Comparison of ENCODE assay signal across 8 cellular contexts in genomic region chr19:57319869-57320179, GRCh38. TPM values are rescaled to one million over a fixed set of nuclear protein-coding genes. Genes with fewer than 3 reads are reported as not detected.
DNase-seq lines count a peak whose midpoint lies in the region; ATAC-seq, FAIRE-seq and TF ChIP-seq lines count a peak whose summit lies in the region.

No MANE protein-coding gene starts in this region.

- H3K4me3 ChIP-seq in heart right ventricle (peak overlapping the region; percentile 76 to 98 (median 86)), skeletal muscle tissue (ENCODE audit: low read length in 3 of 3) (peak overlapping the region; percentile 84 to 91 (median 88))

- peak overlapping the region; percentile 87 for H3K27ac ChIP-seq in VCaP
- peak overlapping the region in 9 of 10 donors; percentile 84 to 96 (median 92) for H3K27ac ChIP-seq in heart right ventricle
- peak overlapping the region; percentile 91 for H3K27ac ChIP-seq in skeletal muscle tissue (ENCODE audit: low read depth, low read length)

- no peak for TF ChIP-seq CTCF in VCaP (conservative IDR thresholded peaks at IDR 0.05)
- no peak for TF ChIP-seq CTCF in heart right ventricle (IDR thresholded peaks at IDR 0.05)

- 0% methylated on average over 1 of the region's 1 CpG for WGBS in heart right ventricle, 2 donors

- TF ChIP-seq POLR2A in GM12892 (IDR thresholded peaks at IDR 0.05; ENCODE audit: low read depth, low read length): no peak

- FAIRE-seq in GM12892 (lab: Jason Lieb, UNC): no peak

- H3K27me3 ChIP-seq in heart right ventricle: peaks cover 0 to 27% (median 0%) of the 10 kb centered on the region in 7 donors
- no peaks in the 10 kb centered on the region for H3K27me3 ChIP-seq in skeletal muscle tissue (ENCODE audit: control insufficient read depth in 3 of 3, insufficient read depth in 3 of 3, low read length in 3 of 3)

- ATAC-seq in GM19467 (IDR thresholded peaks at IDR 0.05; ENCODE audit: unreplicated experiment) (peak; percentile 20), heart right ventricle (peak; percentile 3 to 40 (median 27))

- intact Hi-C loops in heart right ventricle (cut with DNase I): loop anchor here in 4 of 10 donors (1.0 to 5.0 kb wide), 3 partner anchors 38 to 43 kb away; partner anchors contain the start of genes TRAPPC2B (in 2 of the 4), ZNF460 (in 2 of the 4) and ZNF547 (in 2 of the 4)

- H3K9me3 ChIP-seq in heart right ventricle: peaks cover 0 to 6% (median 0%) of the 10 kb centered on the region in 11 donors
- H3K9me3 ChIP-seq in skeletal muscle tissue (ENCODE audit: control insufficient read depth in 3 of 3, low read length in 3 of 3): no peaks in the 10 kb centered on the region

- H3K4me1 ChIP-seq in heart right ventricle: peaks cover 5 to 34% (median 23%) of the 10 kb centered on the region in 9 donors
- peaks cover 17 to 25% (median 22%) of the 10 kb centered on the region in 3 donors for H3K4me1 ChIP-seq in skeletal muscle tissue (ENCODE audit: control insufficient read depth in 3 of 3, insufficient read depth in 3 of 3, low read length in 3 of 3)

- H3K36me3 ChIP-seq in heart right ventricle (peaks cover 0 to 21% (median 15%) of the 10 kb centered on the region in 9 donors), skeletal muscle tissue (ENCODE audit: control insufficient read depth in 3 of 3, insufficient read depth in 3 of 3, low read length in 3 of 3) (peaks cover 14 to 16% (median 14%) of the 10 kb centered on the region in 3 donors)

- no peak for DNase-seq in heart right ventricle
- no peak for DNase-seq in putamen (ENCODE audit: low spot score)
- DNase-seq in AG20443 (ENCODE audit: low spot score): no peak
- no peak for DNase-seq in GM12892 (ENCODE audit: insufficient read length)
- no peak for DNase-seq in OCI-M2 (lab: John Stamatoyannopoulos, UW; ENCODE audit: unreplicated experiment)

- peak overlapping the region; percentile 95 to 98 (median 96) for H3K9ac ChIP-seq in skeletal muscle tissue (ENCODE audit: low read depth in 1 of 3, low read length in 3 of 3)

RNA-seq across cellular contexts. Expression of gene ZNF543, which starts 0.4 kb away (rescaled TPM):
- total RNA-seq in heart right ventricle (1 to 10 TPM; 5.5 to 9.2 (median 7.0) TPM), skeletal muscle tissue (18.8 TPM)
- polyA plus RNA-seq in heart right ventricle: 1 to 10 TPM in 1 of 2 donors, under 1 TPM in 1; 0.86 to 2.1 TPM
- 3.0 TPM for polyA plus RNA-seq in GM12892 (2012; ENCODE audit: missing spikeins)

RNA-seq across cellular contexts. Expression of gene ZNF304, which starts 31.2 kb away (rescaled TPM):
- 10 to 100 TPM in 8 of 10 donors, 1 to 10 TPM in 2; 8.0 to 15.7 (median 11.4) TPM for total RNA-seq in heart right ventricle
- 1 to 10 TPM; 3.4 to 3.7 TPM for polyA plus RNA-seq in heart right ventricle
- 16.2 TPM for total RNA-seq in skeletal muscle tissue
- 4.5 TPM for polyA plus RNA-seq in GM12892 (2012; ENCODE audit: missing spikeins)

RNA-seq across cellular contexts. Expression of gene ZNF460, which starts 39.5 kb away (rescaled TPM):
- total RNA-seq in heart right ventricle (10 to 100 TPM; 22.9 to 50.3 (median 41.1) TPM), skeletal muscle tissue (101 TPM)
- polyA plus RNA-seq in heart right ventricle: 1 to 10 TPM in 1 of 2 donors, under 1 TPM in 1; 0.42 to 4.7 TPM
- 11.9 TPM for polyA plus RNA-seq in GM12892 (2012; ENCODE audit: missing spikeins)

RNA-seq across cellular contexts. Expression of gene TRAPPC2B, which starts 43.5 kb away (rescaled TPM):
- 10 to 100 TPM in 7 of 10 donors, 1 to 10 TPM in 3; 8.1 to 18.8 (median 11.4) TPM for total RNA-seq in heart right ventricle
- 10 to 100 TPM; 31.8 to 37.5 TPM for polyA plus RNA-seq in heart right ventricle
- 25.1 TPM for total RNA-seq in skeletal muscle tissue
- polyA plus RNA-seq in GM12892 (2012; ENCODE audit: missing spikeins): 17.6 TPM

RNA-seq across cellular contexts. Expression of gene ZNF547, which starts 43.5 kb away (rescaled TPM):
- total RNA-seq in heart right ventricle: 1 to 10 TPM; 2.0 to 4.2 (median 2.8) TPM
- polyA plus RNA-seq in heart right ventricle: 1 to 10 TPM; 1.4 to 4.2 TPM
- total RNA-seq in skeletal muscle tissue: 3.1 TPM
- 1.7 TPM for polyA plus RNA-seq in GM12892 (2012; ENCODE audit: missing spikeins)
